Comparison of ENCODE assay signal across 27 cellular contexts in genomic region chr17:77509089-77509488, GRCh38.
"Had no signal": no experiment of that assay in that cellular context is flagged by ENCODE, and none has a peak within 500 bp of the region (broad histone marks: within the 10 kb centered on the region; RNA-seq: fewer than 3 reads in every experiment).

No MANE protein-coding gene starts in this region.

- H3K27me3 Mint-ChIP-seq: naive B cell; naive thymus-derived CD8-positive, alpha-beta T cell had no signal

- FAIRE-seq: endometrium, islet of Langerhans, keratinocyte had no signal

- H3K4me1 ChIP-seq: gastrocnemius medialis, left lung, lower lobe of right lung had no signal

- H3K9me3 ChIP-seq: esophagus squamous epithelium, gastrocnemius medialis, mucosa of descending colon had no signal

- ATAC-seq: esophagus mucosa; gastrocnemius medialis; heart right ventricle; left cardiac atrium; left lung; left ventricle myocardium superior; lower lobe of right lung; mucosa of descending colon; naive thymus-derived CD8-positive, alpha-beta T cell had no signal

- H3K4me1 Mint-ChIP-seq: endodermal cell; mesothelial cell of epicardium; naive B cell; naive thymus-derived CD8-positive, alpha-beta T cell had no signal

- H3K27me3 ChIP-seq: dorsolateral prefrontal cortex, esophagus squamous epithelium, gastrocnemius medialis, heart right ventricle, left lung had no signal

- H3K36me3 Mint-ChIP-seq: mesothelial cell of epicardium had no signal

- H3K27ac Mint-ChIP-seq: endodermal cell; mesothelial cell of epicardium; naive B cell; naive thymus-derived CD8-positive, alpha-beta T cell had no signal

- H3K36me3 ChIP-seq: esophagus squamous epithelium, gastrocnemius medialis, heart right ventricle, left lung, lower lobe of right lung had no signal

- DNase-seq: dermis blood vessel endothelial cell; dorsolateral prefrontal cortex; effector CD4-positive, alpha-beta T cell; effector memory CD4-positive, alpha-beta T cell; erythroblast; esophagus squamous epithelium; foreskin melanocyte; gastrocnemius medialis; glutamatergic neuron; head of caudate nucleus; heart right ventricle; hippocampal formation; left cardiac atrium; left lung; left ventricle myocardium superior; lower lobe of right lung; mucosa of descending colon; naive B cell; naive thymus-derived CD8-positive, alpha-beta T cell had no signal

- H3K4me3 Mint-ChIP-seq: endodermal cell; mesothelial cell of epicardium; naive B cell; naive thymus-derived CD8-positive, alpha-beta T cell had no signal

- H3K27ac ChIP-seq: coronary artery, dorsolateral prefrontal cortex, epithelial cell of prostate, esophagus squamous epithelium, gastrocnemius medialis, heart right ventricle, left lung, lower lobe of right lung had no signal

- H3K4me3 ChIP-seq: coronary artery, dorsolateral prefrontal cortex, esophagus squamous epithelium, gastrocnemius medialis, heart right ventricle, left lung, lower lobe of right lung, mucosa of descending colon had no signal
